8 cellular contexts compared by ENCODE assay signal in genomic region chr5:138632900-138633489, GRCh38. TPM values are rescaled to one million over a fixed set of nuclear protein-coding genes. Genes with fewer than 3 reads are reported as not detected.
DNase-seq lines count a peak whose midpoint lies in the region; ATAC-seq and TF ChIP-seq lines count a peak whose summit lies in the region.

No MANE protein-coding gene starts in this region.

- H3K36me3 ChIP-seq in lung (ENCODE audit: control insufficient read depth in 2 of 2, insufficient read depth in 2 of 2, low read length in 2 of 2) (no peaks in the 10 kb centered on the region), upper lobe of right lung (no peaks in the 10 kb centered on the region)

- H3K27me3 ChIP-seq in lung (ENCODE audit: control insufficient read depth, insufficient read depth) (no peaks in the 10 kb centered on the region), upper lobe of right lung (no peaks in the 10 kb centered on the region)

- H3K4me3 ChIP-seq in lung (no peak overlapping the region), upper lobe of right lung (no peak overlapping the region)

- 51% methylated on average over 17 of the region's 17 CpGs for WGBS in lung, 2 donors

- ATAC-seq in lung (ENCODE audit: insufficient read depth, low FRiP score) (peak; percentile 55), upper lobe of right lung (peak; percentile 77)

- H3K27ac ChIP-seq in lung (ENCODE audit: low read depth in 1 of 2, low read length in 1 of 2), result no peak overlapping the region
- H3K27ac ChIP-seq in upper lobe of right lung, result no peak overlapping the region

- DNase-seq in stimulated activated CD4-positive, alpha-beta T cell treated with anti-CD3 and anti-CD28 coated beads, Interleukin-2, amount 100 ng/mL, for 48 hours, result peak; percentile 19 to 20
- no peak for DNase-seq in stimulated activated CD4-positive, alpha-beta T cell treated with anti-CD3 and anti-CD28 coated beads, Interleukin-4, amount 100 ng/mL, for 24 hours
- DNase-seq in OCI-M1 (lab: John Stamatoyannopoulos, UW) (peak; percentile 89), ecto neural progenitor cell (ENCODE audit: low spot score) (peak; percentile 85), lung (ENCODE audit: low spot score) (peak; percentile 64), upper lobe of right lung (peak; percentile 73), DMS153 (lab: John Stamatoyannopoulos, UW) (no peak), amniotic stem cell (lab: John Stamatoyannopoulos, UW) (no peak)

- no peaks in the 10 kb centered on the region for H3K4me1 ChIP-seq in lung (ENCODE audit: control insufficient read depth in 2 of 2, insufficient read depth in 2 of 2, low read length in 2 of 2)
- no peaks in the 10 kb centered on the region for H3K4me1 ChIP-seq in upper lobe of right lung

- H3K9me3 ChIP-seq in lung (ENCODE audit: control insufficient read depth in 2 of 2, insufficient read depth in 1 of 2, low read length in 1 of 2), result no peaks in the 10 kb centered on the region
- no peaks in the 10 kb centered on the region for H3K9me3 ChIP-seq in upper lobe of right lung

- intact Hi-C loops in upper lobe of right lung (cut with DNase I), result loop anchor here (10.0 kb wide), 1 partner anchor 48 kb away; no protein-coding TSS in a partner anchor

- TF ChIP-seq CTCF in lung (IDR thresholded peaks at IDR 0.05; ENCODE audit: control extremely low read depth, extremely low read depth) (no peak), upper lobe of right lung (IDR thresholded peaks at IDR 0.05) (peak; percentile 52)

RNA-seq across cellular contexts. Expression of gene HSPA9, which starts 57.8 kb away (rescaled TPM):
- 100 to 1,000 TPM; 150 to 194 TPM for total RNA-seq in lung
- polyA plus RNA-seq in lung, result 100 to 1,000 TPM in 1 of 2 donors, 10 to 100 TPM in 1; 77.8 to 143 TPM
- total RNA-seq in upper lobe of right lung, result 164 TPM

Comparison
In these comparisons a context has a peak if more than half of its experiments do, and no peak if none do; other contexts are left out.
1. DNase-seq: peak in stimulated activated CD4-positive, alpha-beta T cell treated with anti-CD3 and anti-CD28 coated beads, Interleukin-2, amount 100 ng/mL, for 48 hours (2 of 2), OCI-M1 (single experiment), ecto neural progenitor cell (single experiment), lung (single experiment) and upper lobe of right lung (single experiment); none in stimulated activated CD4-positive, alpha-beta T cell treated with anti-CD3 and anti-CD28 coated beads, Interleukin-4, amount 100 ng/mL, for 24 hours (single experiment), DMS153 (single experiment) and amniotic stem cell (single experiment).